In genomic region chr16:46428108-46429061, GRCh38 we compare ENCODE assay signal across 18 cellular contexts.
A peak's percentile ranks its signal among the peaks of the same experiment; 100 is the strongest.
DNase-seq lines count a peak whose midpoint lies in the region; ATAC-seq, FAIRE-seq and TF ChIP-seq lines count a peak whose summit lies in the region.
"Had no signal": no experiment of that assay in that cellular context is flagged by ENCODE, and none has a peak within 500 bp of the region (broad histone marks: within the 10 kb centered on the region; RNA-seq: fewer than 3 reads in every experiment).

No MANE protein-coding gene starts in this region.

- FAIRE-seq in D721Med (lab: Jason Lieb, UNC), result no peak

- H3K9me3 Mint-ChIP-seq in activated naive CD4-positive, alpha-beta T cell treated with anti-CD3 and anti-CD28 coated beads, Interleukin-2, amount 10 ng/mL, durations not matched to agents 7 days and 5 days, result peaks cover 10% of the 10 kb centered on the region
- H3K9me3 Mint-ChIP-seq in activated naive CD4-positive, alpha-beta T cell treated with anti-CD3 and anti-CD28 coated beads, Interleukin-2, amount 50 U/mL, for 72 hours, result peaks cover 3 to 4% of the 10 kb centered on the region in 2 donors
- peaks cover 37% of the 10 kb centered on the region for H3K9me3 Mint-ChIP-seq in chondrocyte (ENCODE audit: low read depth)
- no peaks in the 10 kb centered on the region for H3K9me3 Mint-ChIP-seq in type B pancreatic cell

- H3K27me3 Mint-ChIP-seq in activated naive CD4-positive, alpha-beta T cell treated with anti-CD3 and anti-CD28 coated beads, Interleukin-2, amount 10 ng/mL, durations not matched to agents 7 days and 5 days, result peaks cover 24% of the 10 kb centered on the region
- H3K27me3 Mint-ChIP-seq in chondrocyte (ENCODE audit: low read depth), result no peaks in the 10 kb centered on the region
- no peaks in the 10 kb centered on the region for H3K27me3 Mint-ChIP-seq in type B pancreatic cell
- H3K27me3 Mint-ChIP-seq: B cell had no signal

- CTCF ChIA-PET in activated naive CD4-positive, alpha-beta T cell treated with anti-CD3 and anti-CD28 coated beads, Interleukin-2, amount 10 ng/mL, durations not matched to agents 7 days and 5 days (lab: Charles Lee), result no interaction called here

- no peaks in the 10 kb centered on the region for H3K36me3 Mint-ChIP-seq in activated naive CD4-positive, alpha-beta T cell treated with anti-CD3 and anti-CD28 coated beads, Interleukin-2, amount 10 ng/mL, durations not matched to agents 7 days and 5 days
- peaks cover 0 to 6% of the 10 kb centered on the region in 2 donors for H3K36me3 Mint-ChIP-seq in activated naive CD4-positive, alpha-beta T cell treated with anti-CD3 and anti-CD28 coated beads, Interleukin-2, amount 50 U/mL, for 72 hours
- H3K36me3 Mint-ChIP-seq in chondrocyte (ENCODE audit: low read depth) (no peaks in the 10 kb centered on the region), type B pancreatic cell (no peaks in the 10 kb centered on the region)
- H3K36me3 Mint-ChIP-seq: IgD-negative memory B cell had no signal

- no peaks in the 10 kb centered on the region for H3K4me1 Mint-ChIP-seq in activated naive CD4-positive, alpha-beta T cell treated with anti-CD3 and anti-CD28 coated beads, Interleukin-2, amount 10 ng/mL, durations not matched to agents 7 days and 5 days
- H3K4me1 Mint-ChIP-seq in chondrocyte (ENCODE audit: low read depth) (no peaks in the 10 kb centered on the region), type B pancreatic cell (ENCODE audit: unreplicated experiment) (no peaks in the 10 kb centered on the region)
- H3K4me1 Mint-ChIP-seq: B cell; CD4-positive, alpha-beta memory T cell; IgD-negative memory B cell had no signal

- DNase-seq in activated naive CD4-positive, alpha-beta T cell treated with anti-CD3 and anti-CD28 coated beads, Interleukin-2, amount 10 ng/mL, durations not matched to agents 7 days and 5 days, result no peak
- DNase-seq in activated naive CD4-positive, alpha-beta T cell treated with anti-CD3 and anti-CD28 coated beads, Interleukin-2, amount 50 U/mL, for 72 hours (ENCODE audit: low spot score in 2 of 2), result no peak
- peak; percentile 2 for DNase-seq in GM03348 (ENCODE audit: low spot score)
- peak; percentile 59 for DNase-seq in chondrocyte (ENCODE audit: low spot score)
- DNase-seq in type B pancreatic cell (ENCODE audit: extremely low spot score, unreplicated experiment), result peak; percentile 62
- DNase-seq in D721Med (ENCODE audit: insufficient read length, low spot score), result no peak
- DNase-seq in OCI-M2 (lab: John Stamatoyannopoulos, UW; ENCODE audit: unreplicated experiment), result no peak
- no peak for DNase-seq in cortex of kidney (lab: John Stamatoyannopoulos, UW)
- DNase-seq: CD4-positive, alpha-beta memory T cell; DND-41; NCI-H1417; NCI-H1930; NCI-H2171; NCI-H446 treated with DMSO at 0.1 percent for 48 hours; NCI-H82; SJCRH30 had no signal

- no peak for ATAC-seq in activated naive CD4-positive, alpha-beta T cell treated with anti-CD3 and anti-CD28 coated beads, Interleukin-2, amount 50 U/mL, for 72 hours

- no peak overlapping the region for H3K4me3 Mint-ChIP-seq in activated naive CD4-positive, alpha-beta T cell treated with anti-CD3 and anti-CD28 coated beads, Interleukin-2, amount 10 ng/mL, durations not matched to agents 7 days and 5 days
- no peak overlapping the region for H3K4me3 Mint-ChIP-seq in chondrocyte (ENCODE audit: unreplicated experiment)
- no peak overlapping the region for H3K4me3 Mint-ChIP-seq in type B pancreatic cell
- H3K4me3 Mint-ChIP-seq: B cell; CD4-positive, alpha-beta memory T cell; IgD-negative memory B cell had no signal

- H3K27ac Mint-ChIP-seq in activated naive CD4-positive, alpha-beta T cell treated with anti-CD3 and anti-CD28 coated beads, Interleukin-2, amount 10 ng/mL, durations not matched to agents 7 days and 5 days, result peak overlapping the region; percentile 71
- H3K27ac Mint-ChIP-seq in activated naive CD4-positive, alpha-beta T cell treated with anti-CD3 and anti-CD28 coated beads, Interleukin-2, amount 50 U/mL, for 72 hours, result no peak overlapping the region
- H3K27ac Mint-ChIP-seq in chondrocyte (ENCODE audit: unreplicated experiment) (no peak overlapping the region), type B pancreatic cell (no peak overlapping the region)
- H3K27ac Mint-ChIP-seq: B cell; CD4-positive, alpha-beta memory T cell; IgD-negative memory B cell had no signal

- TF ChIP-seq CTCF in chondrocyte (IDR thresholded peaks at IDR 0.05) (no peak), type B pancreatic cell (conservative IDR thresholded peaks at IDR 0.05) (no peak), D721Med (IDR thresholded peaks at IDR 0.05; ENCODE audit: insufficient read depth, missing control alignments) (no peak)

Comparison
In these comparisons a context has a peak if more than half of its experiments do, and no peak if none do; other contexts are left out.
1. DNase-seq: peak in GM03348 (single experiment), chondrocyte (single experiment) and type B pancreatic cell (single experiment); none in activated naive CD4-positive, alpha-beta T cell treated with anti-CD3 and anti-CD28 coated beads, Interleukin-2, amount 10 ng/mL, durations not matched to agents 7 days and 5 days (single experiment), activated naive CD4-positive, alpha-beta T cell treated with anti-CD3 and anti-CD28 coated beads, Interleukin-2, amount 50 U/mL, for 72 hours (0 of 2), D721Med (single experiment), OCI-M2 (single experiment) and cortex of kidney (single experiment).